ENCODE assay signal across 8 cellular contexts in the genomic region with DNA sequence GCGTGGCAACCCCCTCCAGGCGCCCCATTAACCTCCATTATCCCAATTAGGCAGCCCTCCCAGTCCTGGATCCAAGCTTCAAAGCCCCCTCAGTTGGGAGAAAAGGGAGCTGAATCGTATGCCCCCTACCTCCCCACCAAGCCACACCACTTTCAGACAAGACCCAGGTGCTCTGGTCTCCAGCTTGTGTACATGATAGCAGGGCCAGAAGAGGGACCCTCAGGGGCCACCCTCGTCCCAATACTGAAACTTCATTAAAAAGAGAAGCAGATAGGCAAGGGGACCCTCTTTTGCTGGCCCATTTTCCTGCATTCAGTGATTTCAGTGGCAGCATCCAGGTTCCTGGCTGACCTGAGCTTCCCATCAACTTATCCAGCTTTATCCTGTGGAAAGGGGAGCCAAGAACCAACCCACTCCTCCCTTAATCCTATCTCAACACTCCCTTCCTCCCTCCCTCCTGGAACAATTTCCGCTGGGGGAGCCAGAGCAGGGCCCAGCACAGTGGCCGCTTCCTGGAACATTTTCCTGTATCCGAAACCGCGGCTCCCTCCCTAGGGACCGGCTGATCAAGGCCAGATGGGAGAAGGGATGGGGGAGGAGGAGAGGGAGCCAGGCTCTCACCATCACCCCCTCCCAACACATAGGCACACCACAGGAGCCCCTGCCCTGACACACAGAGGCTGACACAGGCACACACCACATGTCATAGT. TPM values are rescaled to one million over a fixed set of nuclear protein-coding genes. Genes with fewer than 3 reads are reported as not detected.
DNase-seq lines count a peak whose midpoint lies in the region; ATAC-seq and TF ChIP-seq lines count a peak whose summit lies in the region.

No MANE protein-coding gene starts in this region.

- CTCF ChIA-PET in HEK293T (lab: Yijun Ruan, JAX) = interaction anchor here (0.5 to 2.8 kb wide), 11 partner anchors 11 to 163 kb away, joined by 3 to 48 read pairs (median 4); a partner anchor contains a TSS

- DNase-seq in SK-N-DZ (ENCODE audit: low spot score) (peak; percentile 73), fibroblast of the conjunctiva (ENCODE audit: low read depth) (peak; percentile 43), sciatic nerve (ENCODE audit: low spot score) (no peak), HEK293T (ENCODE audit: extremely low spot score) (no peak), NCI-H345 (lab: John Stamatoyannopoulos, UW) (no peak), foreskin keratinocyte (no peak)

- no peaks in the 10 kb centered on the region for H3K4me1 ChIP-seq in foreskin keratinocyte

- ATAC-seq in GM21717 (IDR thresholded peaks at IDR 0.05; ENCODE audit: unreplicated experiment) (peak; percentile 24), sciatic nerve (peak; percentile 68), GM21447 (IDR thresholded peaks at IDR 0.05; ENCODE audit: unreplicated experiment) (no peak), foreskin keratinocyte (no peak)

- TF ChIP-seq CTCF in foreskin keratinocyte (conservative IDR thresholded peaks at IDR 0.05) = no peak

- H3K27ac ChIP-seq in foreskin keratinocyte = no peak overlapping the region

- POLR2A ChIA-PET in HEK293T (lab: Yijun Ruan, JAX) = interaction anchor here (0.6 to 3.2 kb wide), 14 partner anchors 12 to 280 kb away, joined by 3 to 58 read pairs (median 6); a partner anchor contains a TSS

- H3K27me3 ChIP-seq in foreskin keratinocyte = peaks cover 5% of the 10 kb centered on the region

- intact Hi-C loops in sciatic nerve (cut with DNase I) = no loop called here

TF ChIP-seq in HEK293T, 16 proteins besides CTCF, POLR2A, EP300 and RAD21:
- TF ChIP-seq CTBP1 (IDR thresholded peaks at IDR 0.05; ENCODE audit: borderline replicate concordance) (no peak), ZNF384 (IDR thresholded peaks at IDR 0.05) (no peak), HDGF (IDR thresholded peaks at IDR 0.05; ENCODE audit: borderline replicate concordance) (no peak)

RNA-seq across cellular contexts. Expression of a gene that starts 9.5 kb away (rescaled TPM):
- polyA plus RNA-seq in SK-N-DZ (2014; cell fraction: cytosol; rRNA removed) = 0.35 and 1.1 TPM in 2 replicates
- 0.11 and 0.94 TPM in 2 replicates for polyA plus RNA-seq in SK-N-DZ (2014; cell fraction: nucleus; rRNA removed)
- total RNA-seq in sciatic nerve (0.31 TPM), foreskin keratinocyte (not detected in 2 replicates)
- polyA plus RNA-seq in foreskin keratinocyte = not detected in 2 replicates

RNA-seq across cellular contexts. Expression of a gene that starts 24.2 kb away (rescaled TPM):
- polyA plus RNA-seq in SK-N-DZ (2014; cell fraction: cytosol; rRNA removed) = 147 and 171 TPM in 2 replicates
- polyA plus RNA-seq in SK-N-DZ (2014; cell fraction: nucleus; rRNA removed) = 254 and 291 TPM in 2 replicates
- total RNA-seq in sciatic nerve (41.1 TPM), foreskin keratinocyte (55.8 and 58.5 TPM in 2 replicates)
- 58.8 and 62.8 TPM in 2 replicates for polyA plus RNA-seq in foreskin keratinocyte

RNA-seq across cellular contexts. Expression of a gene that starts 34.3 kb away (rescaled TPM):
- 28.3 and 37.7 TPM in 2 replicates for polyA plus RNA-seq in SK-N-DZ (2014; cell fraction: cytosol; rRNA removed)
- polyA plus RNA-seq in SK-N-DZ (2014; cell fraction: nucleus; rRNA removed) = 20.2 and 29.3 TPM in 2 replicates
- total RNA-seq in sciatic nerve (101 TPM), foreskin keratinocyte (44.7 and 45.3 TPM in 2 replicates)
- polyA plus RNA-seq in foreskin keratinocyte = 7.2 and 8.4 TPM in 2 replicates

RNA-seq across cellular contexts. Expression of a gene that starts 46.1 kb away (rescaled TPM):
- polyA plus RNA-seq in SK-N-DZ (2014; cell fraction: cytosol; rRNA removed) = 99.9 and 106 TPM in 2 replicates
- polyA plus RNA-seq in SK-N-DZ (2014; cell fraction: nucleus; rRNA removed) = 62.8 and 70.8 TPM in 2 replicates
- total RNA-seq in sciatic nerve (31.9 TPM), foreskin keratinocyte (65.7 and 66.0 TPM in 2 replicates)
- polyA plus RNA-seq in foreskin keratinocyte = 67.4 and 75.2 TPM in 2 replicates

RNA-seq across cellular contexts. Expression of a gene that starts 50.3 kb away (rescaled TPM):
- 675 and 816 TPM in 2 replicates for polyA plus RNA-seq in SK-N-DZ (2014; cell fraction: cytosol; rRNA removed)
- polyA plus RNA-seq in SK-N-DZ (2014; cell fraction: nucleus; rRNA removed) = 822 and 978 TPM in 2 replicates
- total RNA-seq in sciatic nerve (490 TPM), foreskin keratinocyte (413 and 428 TPM in 2 replicates)
- polyA plus RNA-seq in foreskin keratinocyte = 615 and 639 TPM in 2 replicates

Comparison
In these comparisons a context has a peak if more than half of its experiments do, and no peak if none do; other contexts are left out.
1. ATAC-seq: peak in GM21717 (single experiment) and sciatic nerve (single experiment); none in GM21447 (single experiment) and foreskin keratinocyte (single experiment).
2. DNase-seq: peak in SK-N-DZ (single experiment) and fibroblast of the conjunctiva (single experiment); none in sciatic nerve (single experiment), HEK293T (single experiment), NCI-H345 (single experiment) and foreskin keratinocyte (0 of 2).